24 cellular contexts compared by ENCODE assay signal in the genomic region with DNA sequence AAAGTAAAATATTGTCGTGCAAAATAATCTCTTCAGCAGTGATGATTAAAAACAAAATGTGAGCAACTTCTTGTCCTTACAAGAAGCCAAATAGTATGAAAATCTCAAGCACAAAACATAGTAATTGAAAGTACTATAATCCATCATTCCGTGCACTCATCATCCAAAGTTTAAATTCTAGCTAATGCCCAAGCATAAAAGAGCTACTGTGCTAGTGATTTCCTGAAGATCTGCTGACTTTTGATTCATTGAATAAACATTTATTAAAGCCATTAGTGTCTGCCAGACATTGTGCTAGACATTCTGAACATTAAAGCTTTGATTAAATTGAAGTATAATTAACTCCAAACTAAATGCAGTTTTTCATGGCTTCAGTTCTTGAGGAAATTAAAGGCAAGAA.
"Had no signal": no experiment of that assay in that cellular context is flagged by ENCODE, and none has a peak within 500 bp of the region (broad histone marks: within the 10 kb centered on the region; RNA-seq: fewer than 3 reads in every experiment).

No MANE protein-coding gene starts in this region.

- DNase-seq: IMR-90, Karpas-422, KG1, MG63, NCI-H1092 treated with DMSO at 0.1 percent for 48 hours, NCI-H1417 treated with DMSO at 0.1 percent for 48 hours, NCI-H146, NCI-H1694 treated with DMSO at 0.1 percent for 48 hours, NCI-H1930, NCI-H2081, NCI-H2107, NCI-H226, NCI-H446, NCI-H510A, NCI-H524 treated with DMSO at 0.1 percent for 48 hours, NCI-H69, NCI-H774, PC-9, Peyer's patch, SHP77 treated with DMSO at 0.1 percent for 48 hours, SJCRH30 had no signal

- H2AFZ ChIP-seq: PC-9 had no signal

- H3K27ac ChIP-seq: PC-9, Peyer's patch, SJCRH30, SK-N-MC had no signal

- H3K9me3 ChIP-seq: MG63, Peyer's patch, SJCRH30 had no signal

- ATAC-seq: HepG2, Right ventricle myocardium inferior had no signal

- H3K4me3 ChIP-seq: MG63, PC-9, Peyer's patch, SJCRH30, SK-N-MC had no signal

- H3K4me1 ChIP-seq: Peyer's patch, SJCRH30 had no signal

- H3K27me3 ChIP-seq: Peyer's patch, SJCRH30 had no signal

- H3K4me2 ChIP-seq: PC-9 had no signal

- H3K36me3 ChIP-seq: MG63, Peyer's patch, SJCRH30 had no signal
